21 cellular contexts compared by ENCODE assay signal in the genomic region with DNA sequence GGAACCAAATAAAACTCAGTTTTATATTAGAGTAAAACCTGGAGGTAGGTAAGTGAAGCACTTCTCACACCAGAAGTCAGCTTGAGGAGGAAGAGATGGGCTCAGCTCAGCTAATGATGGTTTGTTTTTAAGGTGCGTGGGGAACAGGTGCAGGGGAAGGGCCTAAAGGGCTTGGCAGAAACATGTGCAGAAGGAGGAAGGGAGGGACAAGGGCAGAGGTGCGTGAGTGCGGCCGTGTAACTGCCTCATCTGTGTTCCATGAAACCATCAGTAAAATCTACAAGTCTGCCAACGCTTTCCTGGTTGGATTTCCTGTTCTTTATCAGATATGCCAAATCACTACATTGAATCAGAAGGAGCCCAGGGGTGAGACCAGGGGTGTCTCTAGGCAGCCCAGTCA. TPM values are rescaled to one million over a fixed set of nuclear protein-coding genes. Genes with fewer than 3 reads are reported as not detected.
DNase-seq lines count a peak whose midpoint lies in the region; ATAC-seq and TF ChIP-seq lines count a peak whose summit lies in the region.
"Had no signal": no experiment of that assay in that cellular context is flagged by ENCODE, and none has a peak within 500 bp of the region (broad histone marks: within the 10 kb centered on the region; RNA-seq: fewer than 3 reads in every experiment).

No MANE protein-coding gene starts in this region.

- intact Hi-C loops in activated T-helper 1 cell treated with anti-CD3 and anti-CD28 coated beads, Interleukin-12 subunit alpha, Interleukin-12 subunit beta, Interleukin-2, Interleukin-4 antibody, amounts not matched to agents 30 ng/mL and 10 ng/mL and 1 ng/mL, durations not matched to agents 14 hours and 24 hours and 36 hours (cut with micrococcal nuclease), result loop anchor here (1.0 to 5.0 kb wide), 2 partner anchors 11 to 317 kb away; no protein-coding TSS in a partner anchor
- intact Hi-C loops in upper lobe of right lung (cut with DNase I), result no loop called here

- peak overlapping the region; percentile 24 for H3K4me3 Mint-ChIP-seq in activated T-helper 1 cell treated with anti-CD3 and anti-CD28 coated beads, Interleukin-12 subunit alpha, Interleukin-12 subunit beta, Interleukin-2, Interleukin-4 antibody, amounts not matched to agents 30 ng/mL and 10 ng/mL and 1 ng/mL, durations not matched to agents 14 hours and 24 hours and 36 hours
- no peak overlapping the region for H3K4me3 Mint-ChIP-seq in osteocyte (ENCODE audit: unreplicated experiment)
- H3K4me3 Mint-ChIP-seq: neural crest cell had no signal

- peak overlapping the region; percentile 1 for H3K27ac ChIP-seq in muscle layer of duodenum (ENCODE audit: low read length)
- H3K27ac ChIP-seq in upper lobe of right lung, result peak overlapping the region; percentile 11
- no peak overlapping the region for H3K27ac ChIP-seq in right atrium auricular region
- H3K27ac ChIP-seq: SK-N-MC had no signal

- H3K4me1 ChIP-seq in muscle layer of duodenum (ENCODE audit: control insufficient read depth in 1 of 2, insufficient read depth in 2 of 2, low read length in 2 of 2) (no peaks in the 10 kb centered on the region), upper lobe of right lung (peaks cover 16% of the 10 kb centered on the region), right atrium auricular region (no peaks in the 10 kb centered on the region)
- H3K4me1 ChIP-seq: HAP-1 had no signal

- H3K4me1 Mint-ChIP-seq in activated T-helper 1 cell treated with anti-CD3 and anti-CD28 coated beads, Interleukin-12 subunit alpha, Interleukin-12 subunit beta, Interleukin-2, Interleukin-4 antibody, amounts not matched to agents 30 ng/mL and 10 ng/mL and 1 ng/mL, durations not matched to agents 14 hours and 24 hours and 36 hours (ENCODE audit: low read depth), result peaks cover 98% of the 10 kb centered on the region
- peaks cover 3% of the 10 kb centered on the region for H3K4me1 Mint-ChIP-seq in osteocyte (ENCODE audit: unreplicated experiment)
- H3K4me1 Mint-ChIP-seq: neural crest cell had no signal

- H3K27ac Mint-ChIP-seq in activated T-helper 1 cell treated with anti-CD3 and anti-CD28 coated beads, Interleukin-12 subunit alpha, Interleukin-12 subunit beta, Interleukin-2, Interleukin-4 antibody, amounts not matched to agents 30 ng/mL and 10 ng/mL and 1 ng/mL, durations not matched to agents 14 hours and 24 hours and 36 hours, result peak overlapping the region; percentile 90
- no peak overlapping the region for H3K27ac Mint-ChIP-seq in osteocyte (ENCODE audit: unreplicated experiment)

- H3K27me3 ChIP-seq in muscle layer of duodenum (ENCODE audit: low read depth, low read length) (no peaks in the 10 kb centered on the region), upper lobe of right lung (no peaks in the 10 kb centered on the region), right atrium auricular region (no peaks in the 10 kb centered on the region)

- TF ChIP-seq CTCF in upper lobe of right lung (IDR thresholded peaks at IDR 0.05) (no peak), osteocyte (IDR thresholded peaks at IDR 0.05) (no peak), right atrium auricular region (IDR thresholded peaks at IDR 0.05) (no peak)

- H3K9me3 Mint-ChIP-seq in activated T-helper 1 cell treated with anti-CD3 and anti-CD28 coated beads, Interleukin-12 subunit alpha, Interleukin-12 subunit beta, Interleukin-2, Interleukin-4 antibody, amounts not matched to agents 30 ng/mL and 10 ng/mL and 1 ng/mL, durations not matched to agents 14 hours and 24 hours and 36 hours, result peaks cover 3% of the 10 kb centered on the region
- no peaks in the 10 kb centered on the region for H3K9me3 Mint-ChIP-seq in osteocyte (ENCODE audit: unreplicated experiment)
- H3K9me3 Mint-ChIP-seq: neural crest cell had no signal

- peaks cover 67% of the 10 kb centered on the region for H3K36me3 Mint-ChIP-seq in activated T-helper 1 cell treated with anti-CD3 and anti-CD28 coated beads, Interleukin-12 subunit alpha, Interleukin-12 subunit beta, Interleukin-2, Interleukin-4 antibody, amounts not matched to agents 30 ng/mL and 10 ng/mL and 1 ng/mL, durations not matched to agents 14 hours and 24 hours and 36 hours (ENCODE audit: low read depth)
- peaks cover 51% of the 10 kb centered on the region for H3K36me3 Mint-ChIP-seq in osteocyte (ENCODE audit: unreplicated experiment)

- ATAC-seq in upper lobe of right lung, result no peak
- ATAC-seq: HepG2 had no signal

- no peaks in the 10 kb centered on the region for H3K27me3 Mint-ChIP-seq in activated T-helper 1 cell treated with anti-CD3 and anti-CD28 coated beads, Interleukin-12 subunit alpha, Interleukin-12 subunit beta, Interleukin-2, Interleukin-4 antibody, amounts not matched to agents 30 ng/mL and 10 ng/mL and 1 ng/mL, durations not matched to agents 14 hours and 24 hours and 36 hours (ENCODE audit: insufficient read depth)
- H3K27me3 Mint-ChIP-seq in osteocyte (ENCODE audit: unreplicated experiment), result no peaks in the 10 kb centered on the region

- H3K9me3 ChIP-seq in muscle layer of duodenum (ENCODE audit: control insufficient read depth in 1 of 2, low read length in 2 of 2) (no peaks in the 10 kb centered on the region), upper lobe of right lung (no peaks in the 10 kb centered on the region), right atrium auricular region (no peaks in the 10 kb centered on the region)
- H3K9me3 ChIP-seq: HAP-1 had no signal

- peaks cover 56 to 62% of the 10 kb centered on the region in 2 donors for H3K36me3 ChIP-seq in muscle layer of duodenum (ENCODE audit: control insufficient read depth in 1 of 2, insufficient read depth in 2 of 2, low read length in 2 of 2)
- peaks cover 63% of the 10 kb centered on the region for H3K36me3 ChIP-seq in upper lobe of right lung
- H3K36me3 ChIP-seq in right atrium auricular region, result peaks cover 79% of the 10 kb centered on the region

- H3K4me3 ChIP-seq in muscle layer of duodenum (ENCODE audit: low read depth in 1 of 2, low read length in 2 of 2) (no peak overlapping the region), upper lobe of right lung (no peak overlapping the region), right atrium auricular region (no peak overlapping the region)
- H3K4me3 ChIP-seq: HAP-1, lung, SK-N-MC had no signal

- peak; percentile 49 for DNase-seq in activated naive CD4-positive, alpha-beta T cell treated with Interleukin-2 at 50 U/mL for 16 hours
- no peak for DNase-seq in activated naive CD4-positive, alpha-beta T cell treated with anti-CD3 and anti-CD28 coated beads, Interleukin-2, amount 50 U/mL, for 16 hours
- no peak for DNase-seq in activated T-helper 1 cell treated with anti-CD3 and anti-CD28 coated beads, Interleukin-12 subunit alpha, Interleukin-12 subunit beta, Interleukin-2, Interleukin-4 antibody, amounts not matched to agents 30 ng/mL and 10 ng/mL and 1 ng/mL, durations not matched to agents 14 hours and 24 hours and 36 hours (ENCODE audit: low spot score)
- DNase-seq in upper lobe of right lung (no peak), osteocyte (ENCODE audit: extremely low spot score, unreplicated experiment) (no peak), KG1 (lab: John Stamatoyannopoulos, UW) (no peak), right atrium auricular region (ENCODE audit: low spot score) (no peak)
- DNase-seq: anterior cingulate cortex; erythroblast; MV-4-11; NCI-H526 treated with DMSO at 0.1 percent for 48 hours; retina; stimulated activated CD4-positive, alpha-beta T cell treated with anti-CD3 and anti-CD28 coated beads, Interleukin-2, amount 100 ng/mL, for 48 hours; stimulated activated CD8-positive, alpha-beta memory T cell treated with anti-CD3 and anti-CD28 coated beads, Interleukin-4, amount 100 ng/mL, for 48 hours had no signal

RNA-seq across cellular contexts. Expression of gene FYCO1, which starts 19.9 kb away (rescaled TPM):
- total RNA-seq in activated T-helper 1 cell treated with anti-CD3 and anti-CD28 coated beads, Interleukin-12 subunit alpha, Interleukin-12 subunit beta, Interleukin-2, Interleukin-4 antibody, amounts not matched to agents 30 ng/mL and 10 ng/mL and 1 ng/mL, durations not matched to agents 14 hours and 24 hours and 36 hours, result 16.1 and 16.3 TPM in 2 replicates
- 47.3 TPM for total RNA-seq in upper lobe of right lung
- 31.8 and 35.0 TPM in 2 replicates for total RNA-seq in osteocyte
- total RNA-seq in right atrium auricular region, result 100 to 1,000 TPM in 1 of 2 donors, 10 to 100 TPM in 1; 67.2 to 116 TPM

RNA-seq across cellular contexts. Expression of gene CXCR6, which starts 32.4 kb away (rescaled TPM):
- 27.2 and 27.9 TPM in 2 replicates for total RNA-seq in activated T-helper 1 cell treated with anti-CD3 and anti-CD28 coated beads, Interleukin-12 subunit alpha, Interleukin-12 subunit beta, Interleukin-2, Interleukin-4 antibody, amounts not matched to agents 30 ng/mL and 10 ng/mL and 1 ng/mL, durations not matched to agents 14 hours and 24 hours and 36 hours
- total RNA-seq in upper lobe of right lung (4.7 TPM), osteocyte (not detected in 2 replicates), right atrium auricular region (1 to 10 TPM in 1 of 2 donors, not detected in 1; 1.2 TPM)
- total RNA-seq: HepG2, neural crest cell, OCI-LY7 had no signal

RNA-seq across cellular contexts. Expression of gene XCR1, which starts 51.6 kb away (rescaled TPM):
- 0.05 and 0.08 TPM in 2 replicates for total RNA-seq in activated T-helper 1 cell treated with anti-CD3 and anti-CD28 coated beads, Interleukin-12 subunit alpha, Interleukin-12 subunit beta, Interleukin-2, Interleukin-4 antibody, amounts not matched to agents 30 ng/mL and 10 ng/mL and 1 ng/mL, durations not matched to agents 14 hours and 24 hours and 36 hours
- total RNA-seq in upper lobe of right lung (0.26 TPM), osteocyte (not detected in 2 replicates), right atrium auricular region (not detected)
- total RNA-seq: HepG2, neural crest cell, OCI-LY7 had no signal

Comparison
In these comparisons a context has a peak if more than half of its experiments do, and no peak if none do; other contexts are left out.
1. H3K27ac ChIP-seq: peak in muscle layer of duodenum (single experiment) and upper lobe of right lung (single experiment); none in right atrium auricular region (0 of 2).